In the genomic region with DNA sequence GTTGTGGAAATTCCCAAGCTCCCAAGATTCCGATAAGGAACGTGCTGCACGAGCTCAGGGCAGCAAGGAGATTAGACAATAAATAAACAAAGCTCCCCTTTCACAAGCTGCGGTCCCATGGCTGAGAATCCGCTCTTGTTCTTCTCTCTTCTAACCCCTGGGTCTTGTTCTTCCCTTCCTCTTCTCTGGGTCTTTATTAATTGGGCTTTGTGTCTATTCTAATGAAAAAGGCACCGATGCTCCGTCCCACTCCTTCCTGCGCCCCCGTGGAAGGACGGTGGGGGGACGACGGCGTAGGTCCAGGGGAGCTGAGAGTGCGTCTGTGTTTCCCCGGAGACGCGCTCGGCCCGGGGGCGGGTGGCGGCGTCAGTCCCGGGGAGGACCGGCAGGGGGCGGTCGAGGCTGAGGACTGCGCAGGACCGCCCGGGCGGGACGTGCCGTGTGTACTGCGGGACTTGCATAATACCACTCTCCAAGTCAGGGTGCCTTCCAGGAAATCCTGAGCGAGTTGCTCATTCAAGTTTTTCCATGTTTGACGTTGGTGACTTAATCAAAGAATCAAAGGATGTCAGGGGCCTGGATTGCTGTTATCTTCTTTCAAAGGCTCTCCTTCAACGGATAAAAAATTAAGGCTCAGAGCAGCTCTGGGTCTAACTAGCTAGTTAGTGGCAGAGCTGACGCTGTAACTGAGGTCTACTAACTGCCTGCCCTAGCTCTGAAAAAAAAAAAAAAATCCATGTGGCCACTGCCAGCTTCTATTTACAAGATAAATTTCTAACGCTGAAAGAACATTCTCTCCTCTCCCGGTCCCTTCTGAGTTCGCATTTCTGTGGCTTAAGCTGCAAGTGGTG, we compare ENCODE assay signal across 1 cellular context.
TF ChIP-seq lines count a peak whose summit lies in the region.

No MANE protein-coding gene starts in this region.

TF ChIP-seq in K562, 482 proteins besides CTCF, POLR2A, EP300 and RAD21 (continued from another document and continues in another):
- TF ChIP-seq, protein P1, sequence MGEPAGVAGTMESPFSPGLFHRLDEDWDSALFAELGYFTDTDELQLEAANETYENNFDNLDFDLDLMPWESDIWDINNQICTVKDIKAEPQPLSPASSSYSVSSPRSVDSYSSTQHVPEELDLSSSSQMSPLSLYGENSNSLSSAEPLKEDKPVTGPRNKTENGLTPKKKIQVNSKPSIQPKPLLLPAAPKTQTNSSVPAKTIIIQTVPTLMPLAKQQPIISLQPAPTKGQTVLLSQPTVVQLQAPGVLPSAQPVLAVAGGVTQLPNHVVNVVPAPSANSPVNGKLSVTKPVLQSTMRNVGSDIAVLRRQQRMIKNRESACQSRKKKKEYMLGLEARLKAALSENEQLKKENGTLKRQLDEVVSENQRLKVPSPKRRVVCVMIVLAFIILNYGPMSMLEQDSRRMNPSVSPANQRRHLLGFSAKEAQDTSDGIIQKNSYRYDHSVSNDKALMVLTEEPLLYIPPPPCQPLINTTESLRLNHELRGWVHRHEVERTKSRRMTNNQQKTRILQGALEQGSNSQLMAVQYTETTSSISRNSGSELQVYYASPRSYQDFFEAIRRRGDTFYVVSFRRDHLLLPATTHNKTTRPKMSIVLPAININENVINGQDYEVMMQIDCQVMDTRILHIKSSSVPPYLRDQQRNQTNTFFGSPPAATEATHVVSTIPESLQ (CRISPR knock-in tag; IDR thresholded peaks at IDR 0.05): no peak
- TF ChIP-seq, protein P2, sequence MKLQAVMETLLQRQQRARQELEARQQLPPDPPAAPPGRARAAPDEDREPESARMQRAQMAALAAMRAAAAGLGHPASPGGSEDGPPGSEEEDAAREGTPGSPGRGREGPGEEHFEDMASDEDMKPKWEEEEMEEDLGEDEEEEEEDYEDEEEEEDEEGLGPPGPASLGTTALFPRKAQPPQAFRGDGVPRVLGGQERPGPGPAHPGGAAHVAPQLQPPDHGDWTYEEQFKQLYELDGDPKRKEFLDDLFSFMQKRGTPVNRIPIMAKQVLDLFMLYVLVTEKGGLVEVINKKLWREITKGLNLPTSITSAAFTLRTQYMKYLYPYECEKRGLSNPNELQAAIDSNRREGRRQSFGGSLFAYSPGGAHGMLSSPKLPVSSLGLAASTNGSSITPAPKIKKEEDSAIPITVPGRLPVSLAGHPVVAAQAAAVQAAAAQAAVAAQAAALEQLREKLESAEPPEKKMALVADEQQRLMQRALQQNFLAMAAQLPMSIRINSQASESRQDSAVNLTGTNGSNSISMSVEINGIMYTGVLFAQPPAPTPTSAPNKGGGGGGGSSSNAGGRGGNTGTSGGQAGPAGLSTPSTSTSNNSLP (IDR thresholded peaks at IDR 0.05; ENCODE audit: borderline replicate concordance, low read depth, low read length): no peak
- TF ChIP-seq, protein P3, sequence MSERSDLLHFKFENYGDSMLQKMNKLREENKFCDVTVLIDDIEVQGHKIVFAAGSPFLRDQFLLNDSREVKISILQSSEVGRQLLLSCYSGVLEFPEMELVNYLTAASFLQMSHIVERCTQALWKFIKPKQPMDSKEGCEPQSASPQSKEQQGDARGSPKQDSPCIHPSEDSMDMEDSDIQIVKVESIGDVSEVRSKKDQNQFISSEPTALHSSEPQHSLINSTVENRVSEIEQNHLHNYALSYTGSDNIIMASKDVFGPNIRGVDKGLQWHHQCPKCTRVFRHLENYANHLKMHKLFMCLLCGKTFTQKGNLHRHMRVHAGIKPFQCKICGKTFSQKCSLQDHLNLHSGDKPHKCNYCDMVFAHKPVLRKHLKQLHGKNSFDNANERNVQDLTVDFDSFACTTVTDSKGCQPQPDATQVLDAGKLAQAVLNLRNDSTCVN (CRISPR knock-in tag; IDR thresholded peaks at IDR 0.05): no peak
- TF ChIP-seq, protein P4, sequence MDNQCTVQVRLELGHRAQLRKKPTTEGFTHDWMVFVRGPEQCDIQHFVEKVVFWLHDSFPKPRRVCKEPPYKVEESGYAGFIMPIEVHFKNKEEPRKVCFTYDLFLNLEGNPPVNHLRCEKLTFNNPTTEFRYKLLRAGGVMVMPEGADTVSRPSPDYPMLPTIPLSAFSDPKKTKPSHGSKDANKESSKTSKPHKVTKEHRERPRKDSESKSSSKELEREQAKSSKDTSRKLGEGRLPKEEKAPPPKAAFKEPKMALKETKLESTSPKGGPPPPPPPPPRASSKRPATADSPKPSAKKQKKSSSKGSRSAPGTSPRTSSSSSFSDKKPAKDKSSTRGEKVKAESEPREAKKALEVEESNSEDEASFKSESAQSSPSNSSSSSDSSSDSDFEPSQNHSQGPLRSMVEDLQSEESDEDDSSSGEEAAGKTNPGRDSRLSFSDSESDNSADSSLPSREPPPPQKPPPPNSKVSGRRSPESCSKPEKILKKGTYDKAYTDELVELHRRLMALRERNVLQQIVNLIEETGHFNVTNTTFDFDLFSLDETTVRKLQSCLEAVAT (IDR thresholded peaks at IDR 0.05): no peak
- TF ChIP-seq ZFP1 (CRISPR knock-in tag; IDR thresholded peaks at IDR 0.05): no peak
- TF ChIP-seq GATAD2B (IDR thresholded peaks at IDR 0.05; ENCODE audit: borderline replicate concordance): peak; percentile 60; the same call in 1 of the 2 replicates
- 0 out of 2 replicates have a peak, but pooled peaks have one; percentile 16 for TF ChIP-seq ZKSCAN1 (IDR thresholded peaks at IDR 0.05; ENCODE audit: low read depth, low read length)
- TF ChIP-seq ZNF23 (CRISPR knock-in tag; IDR thresholded peaks at IDR 0.05): no peak
- TF ChIP-seq, protein P5, sequence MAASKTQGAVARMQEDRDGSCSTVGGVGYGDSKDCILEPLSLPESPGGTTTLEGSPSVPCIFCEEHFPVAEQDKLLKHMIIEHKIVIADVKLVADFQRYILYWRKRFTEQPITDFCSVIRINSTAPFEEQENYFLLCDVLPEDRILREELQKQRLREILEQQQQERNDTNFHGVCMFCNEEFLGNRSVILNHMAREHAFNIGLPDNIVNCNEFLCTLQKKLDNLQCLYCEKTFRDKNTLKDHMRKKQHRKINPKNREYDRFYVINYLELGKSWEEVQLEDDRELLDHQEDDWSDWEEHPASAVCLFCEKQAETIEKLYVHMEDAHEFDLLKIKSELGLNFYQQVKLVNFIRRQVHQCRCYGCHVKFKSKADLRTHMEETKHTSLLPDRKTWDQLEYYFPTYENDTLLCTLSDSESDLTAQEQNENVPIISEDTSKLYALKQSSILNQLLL (CRISPR knock-in tag; IDR thresholded peaks at IDR 0.05; ENCODE audit: borderline replicate concordance): no peak
- no peak for TF ChIP-seq KAT7 (CRISPR knock-in tag; IDR thresholded peaks at IDR 0.05; ENCODE audit: borderline replicate concordance)
- no peak for TF ChIP-seq MAFF (IDR thresholded peaks at IDR 0.05; ENCODE audit: low read length)
- TF ChIP-seq, protein P6, sequence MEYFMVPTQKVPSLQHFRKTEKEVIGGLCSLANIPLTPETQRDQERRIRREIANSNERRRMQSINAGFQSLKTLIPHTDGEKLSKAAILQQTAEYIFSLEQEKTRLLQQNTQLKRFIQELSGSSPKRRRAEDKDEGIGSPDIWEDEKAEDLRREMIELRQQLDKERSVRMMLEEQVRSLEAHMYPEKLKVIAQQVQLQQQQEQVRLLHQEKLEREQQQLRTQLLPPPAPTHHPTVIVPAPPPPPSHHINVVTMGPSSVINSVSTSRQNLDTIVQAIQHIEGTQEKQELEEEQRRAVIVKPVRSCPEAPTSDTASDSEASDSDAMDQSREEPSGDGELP (CRISPR knock-in tag; IDR thresholded peaks at IDR 0.05; ENCODE audit: borderline replicate concordance): peak; percentile 80; the same call in 1 of the 2 replicates
- TF ChIP-seq PHF21A (IDR thresholded peaks at IDR 0.05; ENCODE audit: borderline replicate concordance, low read depth): peak; percentile 42; the same call in 1 of the 2 replicates
- peak; percentile 55 for TF ChIP-seq NEUROD1 (IDR thresholded peaks at IDR 0.05; ENCODE audit: borderline replicate concordance, low read depth, low read length, partially characterized antibody)
- TF ChIP-seq SREBF1 (IDR thresholded peaks at IDR 0.05; ENCODE audit: borderline replicate concordance, low read depth, low read length): no peak
- TF ChIP-seq, protein P7, sequence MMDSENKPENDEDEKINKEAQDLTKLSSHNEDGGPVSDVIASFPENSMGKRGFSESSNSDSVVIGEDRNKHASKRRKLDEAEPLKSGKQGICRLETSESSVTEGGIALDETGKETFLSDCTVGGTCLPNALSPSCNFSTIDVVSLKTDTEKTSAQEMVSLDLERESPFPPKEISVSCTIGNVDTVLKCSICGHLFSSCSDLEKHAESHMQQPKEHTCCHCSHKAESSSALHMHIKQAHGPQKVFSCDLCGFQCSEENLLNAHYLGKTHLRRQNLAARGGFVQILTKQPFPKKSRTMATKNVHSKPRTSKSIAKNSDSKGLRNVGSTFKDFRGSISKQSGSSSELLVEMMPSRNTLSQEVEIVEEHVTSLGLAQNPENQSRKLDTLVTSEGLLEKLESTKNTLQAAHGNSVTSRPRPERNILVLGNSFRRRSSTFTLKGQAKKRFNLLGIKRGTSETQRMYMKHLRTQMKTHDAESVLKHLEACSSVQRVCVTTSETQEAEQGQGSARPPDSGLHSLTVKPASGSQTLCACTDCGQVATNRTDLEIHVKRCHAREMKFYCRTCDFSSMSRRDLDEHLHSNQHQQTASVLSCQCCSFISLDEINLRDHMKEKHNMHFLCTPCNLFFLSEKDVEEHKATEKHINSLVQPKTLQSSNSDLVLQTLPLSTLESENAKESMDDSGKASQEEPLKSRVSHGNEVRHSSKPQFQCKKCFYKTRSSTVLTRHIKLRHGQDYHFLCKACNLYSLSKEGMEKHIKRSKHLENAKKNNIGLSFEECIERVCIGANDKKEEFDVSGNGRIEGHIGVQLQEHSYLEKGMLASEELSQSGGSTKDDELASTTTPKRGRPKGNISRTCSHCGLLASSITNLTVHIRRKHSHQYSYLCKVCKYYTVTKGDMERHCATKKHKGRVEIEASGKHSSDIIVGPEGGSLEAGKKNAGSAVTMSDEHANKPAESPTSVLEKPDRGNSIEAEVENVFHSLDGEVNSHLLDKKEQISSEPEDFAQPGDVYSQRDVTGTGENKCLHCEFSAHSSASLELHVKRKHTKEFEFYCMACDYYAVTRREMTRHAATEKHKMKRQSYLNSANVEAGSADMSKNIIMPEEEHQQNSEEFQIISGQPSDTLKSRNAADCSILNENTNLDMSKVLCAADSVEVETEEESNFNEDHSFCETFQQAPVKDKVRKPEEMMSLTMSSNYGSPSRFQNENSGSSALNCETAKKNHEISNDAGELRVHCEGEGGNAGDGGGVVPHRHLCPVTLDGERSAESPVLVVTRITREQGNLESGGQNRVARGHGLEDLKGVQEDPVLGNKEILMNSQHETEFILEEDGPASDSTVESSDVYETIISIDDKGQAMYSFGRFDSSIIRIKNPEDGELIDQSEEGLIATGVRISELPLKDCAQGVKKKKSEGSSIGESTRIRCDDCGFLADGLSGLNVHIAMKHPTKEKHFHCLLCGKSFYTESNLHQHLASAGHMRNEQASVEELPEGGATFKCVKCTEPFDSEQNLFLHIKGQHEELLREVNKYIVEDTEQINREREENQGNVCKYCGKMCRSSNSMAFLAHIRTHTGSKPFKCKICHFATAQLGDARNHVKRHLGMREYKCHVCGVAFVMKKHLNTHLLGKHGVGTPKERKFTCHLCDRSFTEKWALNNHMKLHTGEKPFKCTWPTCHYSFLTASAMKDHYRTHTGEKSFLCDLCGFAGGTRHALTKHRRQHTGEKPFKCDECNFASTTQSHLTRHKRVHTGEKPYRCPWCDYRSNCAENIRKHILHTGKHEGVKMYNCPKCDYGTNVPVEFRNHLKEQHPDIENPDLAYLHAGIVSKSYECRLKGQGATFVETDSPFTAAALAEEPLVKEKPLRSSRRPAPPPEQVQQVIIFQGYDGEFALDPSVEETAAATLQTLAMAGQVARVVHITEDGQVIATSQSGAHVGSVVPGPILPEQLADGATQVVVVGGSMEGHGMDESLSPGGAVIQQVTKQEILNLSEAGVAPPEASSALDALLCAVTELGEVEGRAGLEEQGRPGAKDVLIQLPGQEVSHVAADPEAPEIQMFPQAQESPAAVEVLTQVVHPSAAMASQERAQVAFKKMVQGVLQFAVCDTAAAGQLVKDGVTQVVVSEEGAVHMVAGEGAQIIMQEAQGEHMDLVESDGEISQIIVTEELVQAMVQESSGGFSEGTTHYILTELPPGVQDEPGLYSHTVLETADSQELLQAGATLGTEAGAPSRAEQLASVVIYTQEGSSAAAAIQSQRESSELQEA (IDR thresholded peaks at IDR 0.05; ENCODE audit: low read depth): no peak
- TF ChIP-seq ZNF696 (CRISPR knock-in tag; conservative IDR thresholded peaks at IDR 0.05): no peak
- no peak for TF ChIP-seq MCM3 (IDR thresholded peaks at IDR 0.05)
- no peak for TF ChIP-seq ZC3H4 (CRISPR knock-in tag; IDR thresholded peaks at IDR 0.05; ENCODE audit: borderline replicate concordance)
- TF ChIP-seq, protein P8, sequence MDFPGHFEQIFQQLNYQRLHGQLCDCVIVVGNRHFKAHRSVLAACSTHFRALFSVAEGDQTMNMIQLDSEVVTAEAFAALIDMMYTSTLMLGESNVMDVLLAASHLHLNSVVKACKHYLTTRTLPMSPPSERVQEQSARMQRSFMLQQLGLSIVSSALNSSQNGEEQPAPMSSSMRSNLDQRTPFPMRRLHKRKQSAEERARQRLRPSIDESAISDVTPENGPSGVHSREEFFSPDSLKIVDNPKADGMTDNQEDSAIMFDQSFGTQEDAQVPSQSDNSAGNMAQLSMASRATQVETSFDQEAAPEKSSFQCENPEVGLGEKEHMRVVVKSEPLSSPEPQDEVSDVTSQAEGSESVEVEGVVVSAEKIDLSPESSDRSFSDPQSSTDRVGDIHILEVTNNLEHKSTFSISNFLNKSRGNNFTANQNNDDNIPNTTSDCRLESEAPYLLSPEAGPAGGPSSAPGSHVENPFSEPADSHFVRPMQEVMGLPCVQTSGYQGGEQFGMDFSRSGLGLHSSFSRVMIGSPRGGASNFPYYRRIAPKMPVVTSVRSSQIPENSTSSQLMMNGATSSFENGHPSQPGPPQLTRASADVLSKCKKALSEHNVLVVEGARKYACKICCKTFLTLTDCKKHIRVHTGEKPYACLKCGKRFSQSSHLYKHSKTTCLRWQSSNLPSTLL (IDR thresholded peaks at IDR 0.05): no peak
- no peak for TF ChIP-seq LARP7 (IDR thresholded peaks at IDR 0.05)
- TF ChIP-seq U2AF1 (optimal IDR thresholded peaks at IDR 0.05; ENCODE audit: low read depth, low read length): no peak
- no peak for TF ChIP-seq FOXA3 (CRISPR knock-in tag; conservative IDR thresholded peaks at IDR 0.05 in 1 of 2, IDR thresholded peaks at IDR 0.05 in 1 of 2)
- no peak; the same call in 1 of the 2 replicates for TF ChIP-seq KLF16 (IDR thresholded peaks at IDR 0.05)
- no peak for TF ChIP-seq ZNF695 (CRISPR knock-in tag; IDR thresholded peaks at IDR 0.05)
- no peak for TF ChIP-seq ZNF778 (CRISPR knock-in tag; IDR thresholded peaks at IDR 0.05)
- TF ChIP-seq DNMT1 (IDR thresholded peaks at IDR 0.05): no peak
- no peak for TF ChIP-seq POLR2B (IDR thresholded peaks at IDR 0.05; ENCODE audit: low read depth, partially characterized antibody)
- TF ChIP-seq ELF1 (tag; IDR thresholded peaks at IDR 0.05): no peak
- TF ChIP-seq FOXJ2 (tag; IDR thresholded peaks at IDR 0.05): no peak
- TF ChIP-seq NBN (IDR thresholded peaks at IDR 0.05; ENCODE audit: low read depth): no peak
- TF ChIP-seq STAT5A (IDR thresholded peaks at IDR 0.05; ENCODE audit: borderline replicate concordance, low read length): no peak
- no peak for TF ChIP-seq ASH1L (IDR thresholded peaks at IDR 0.05; ENCODE audit: borderline replicate concordance, low read depth, partially characterized antibody)
- no peak for TF ChIP-seq PHF8 (IDR thresholded peaks at IDR 0.05; ENCODE audit: borderline replicate concordance, low read length)
